12 cellular contexts compared by ENCODE assay signal in the genomic region with DNA sequence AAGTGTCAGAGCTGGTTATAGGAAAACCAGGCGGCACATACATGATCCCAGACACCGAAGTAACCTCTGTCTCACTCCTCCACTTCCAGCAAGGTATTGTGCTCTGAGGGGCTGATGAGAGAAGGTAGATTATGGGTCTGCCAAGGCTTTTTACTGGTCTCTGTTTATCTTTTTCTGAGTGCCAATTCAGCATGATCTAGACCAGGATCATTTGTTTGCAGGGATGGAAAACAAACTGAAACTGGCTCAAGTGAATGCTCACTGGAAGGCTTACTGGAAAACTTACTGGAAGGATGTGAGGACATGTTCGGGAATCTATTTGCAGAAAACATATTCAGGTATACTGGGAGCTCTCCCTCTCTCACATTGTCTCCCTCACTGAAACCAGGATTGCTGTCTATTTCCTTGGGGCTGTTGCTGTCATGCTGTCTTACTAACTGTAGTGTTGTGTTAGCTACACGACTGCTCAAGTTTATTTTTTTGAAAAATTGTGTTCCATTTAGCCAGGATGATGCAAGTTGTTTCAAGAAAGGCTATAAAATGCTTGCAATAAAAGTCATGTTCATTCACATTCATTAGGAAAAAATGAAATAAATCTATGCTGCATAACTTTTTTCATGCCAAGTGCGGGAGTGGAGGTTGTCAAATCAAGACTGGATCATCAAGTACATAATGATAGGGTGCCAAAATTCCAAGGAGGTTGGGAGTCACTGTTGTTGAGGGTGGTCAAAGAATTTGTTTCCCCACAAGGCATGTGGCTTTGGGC. TPM values are rescaled to one million over a fixed set of nuclear protein-coding genes. Genes with fewer than 3 reads are reported as not detected.
DNase-seq lines count a peak whose midpoint lies in the region; ATAC-seq and TF ChIP-seq lines count a peak whose summit lies in the region.
"Had no signal": no experiment of that assay in that cellular context is flagged by ENCODE, and none has a peak within 500 bp of the region (broad histone marks: within the 10 kb centered on the region; RNA-seq: fewer than 3 reads in every experiment).

No MANE protein-coding gene starts in this region.

- POLR2A ChIA-PET in PC-9 (lab: Charles Lee; ENCODE audit: unreplicated experiment) = interaction anchor here (0.6 kb wide), 2 partner anchors 14 to 104 kb away, joined by 6 to 7 read pairs; no protein-coding TSS in a partner anchor

- H3K79me2 ChIP-seq in PC-9 (ENCODE audit: low read depth) = no peaks in the 10 kb centered on the region

- H4K20me1 ChIP-seq in PC-9 (ENCODE audit: insufficient read depth) = no peaks in the 10 kb centered on the region

- no peaks in the 10 kb centered on the region; the same call in 1 of the 2 replicates for H3K36me3 ChIP-seq in PC-9 (ENCODE audit: low read depth)
- H3K36me3 ChIP-seq in skeletal muscle satellite cell (ENCODE audit: insufficient read depth, low read length) = no peaks in the 10 kb centered on the region

- no peaks in the 10 kb centered on the region for H3K9me2 ChIP-seq in PC-9 (ENCODE audit: insufficient read depth)

- H3F3A ChIP-seq in PC-9 (ENCODE audit: insufficient read depth, low read depth) = peaks cover 17% of the 10 kb centered on the region

- intact Hi-C loops in PC-9 (cut with micrococcal nuclease; ENCODE audit: unreplicated experiment) = no loop called here

- CTCF ChIA-PET in PC-9 (lab: Charles Lee) = no interaction called here

- DNase-seq in GM03348 (ENCODE audit: low spot score) = peak; percentile 61
- peak in 1 of 2 experiments; percentile 82 for DNase-seq in PC-9
- peak; percentile 40 for DNase-seq in fibroblast of pulmonary artery (ENCODE audit: low read depth)
- no peak for DNase-seq in nucleus accumbens (lab: John Stamatoyannopoulos, UW)
- DNase-seq in NCI-H128 (lab: John Stamatoyannopoulos, UW; ENCODE audit: unreplicated experiment) = no peak
- DNase-seq in activated CD4-positive, alpha-beta T cell treated with anti-CD3 and anti-CD28 coated beads, Interleukin-2, amount 50 U/mL, for 48 hours = no peak
- DNase-seq: activated T-cell treated with anti-CD3 and anti-CD28 coated beads for 4 hours, erythroblast, NCI-H187 treated with DMSO at 0.1 percent for 48 hours had no signal

- H3K4me3 ChIP-seq in PC-9 (no peak overlapping the region), fibroblast of pulmonary artery (replicated peaks; ENCODE audit: low read depth, low read length) (no peak overlapping the region), skeletal muscle satellite cell (ENCODE audit: low read length) (no peak overlapping the region)

- H3K9me3 ChIP-seq in PC-9 (ENCODE audit: insufficient read depth, low read depth) = peaks cover 4% of the 10 kb centered on the region; the same call in 1 of the 2 replicates
- H3K9me3 ChIP-seq in skeletal muscle satellite cell (replicated peaks; ENCODE audit: low read length) = no peaks in the 10 kb centered on the region

- H3K27me3 ChIP-seq in PC-9 (ENCODE audit: insufficient read depth, low read depth) (no peaks in the 10 kb centered on the region), skeletal muscle satellite cell (ENCODE audit: control insufficient read depth, insufficient read depth, low read length) (peaks cover 22% of the 10 kb centered on the region)

- H3K9ac ChIP-seq in skeletal muscle satellite cell (ENCODE audit: low read depth, low read length) = peak overlapping the region; percentile 26

- H2AFZ ChIP-seq in PC-9 = no peak overlapping the region

- H3K27ac ChIP-seq in PC-9 = peak overlapping the region; percentile 81

- H3K4me2 ChIP-seq in PC-9 = peak overlapping the region; percentile 17; the same call in 1 of the 2 replicates
- H3K4me2 ChIP-seq in skeletal muscle satellite cell (ENCODE audit: low read length) = peak overlapping the region; percentile 5

- TF ChIP-seq CTCF in PC-9 (conservative IDR thresholded peaks at IDR 0.05) (no peak), fibroblast of pulmonary artery (IDR thresholded peaks at IDR 0.05; ENCODE audit: low read length, missing control alignments) (no peak)

- no peak for ATAC-seq in HG03045 (IDR thresholded peaks at IDR 0.05; ENCODE audit: unreplicated experiment)
- ATAC-seq: Right ventricle myocardium inferior had no signal

- no TSS peak for BruUV-seq in PC-9 (replicated peaks; lab: Mats Ljungman, UMichigan)

- peaks cover 18% of the 10 kb centered on the region; the same call in 1 of the 2 replicates for H3K4me1 ChIP-seq in PC-9 (replicated peaks; ENCODE audit: insufficient read depth)
- H3K4me1 ChIP-seq in skeletal muscle satellite cell (ENCODE audit: control insufficient read depth, insufficient read depth, low read length) = peaks cover 16% of the 10 kb centered on the region

RNA-seq across cellular contexts. Expression of a gene that starts 37.0 kb away (rescaled TPM):
- total RNA-seq in PC-9 (2021) = 0.93 and 1.1 TPM in 2 replicates
- 0.25 and 1.7 TPM in 2 replicates for total RNA-seq in skeletal muscle satellite cell (2012; rRNA removed)

Comparison
In these comparisons a context has a peak if more than half of its experiments do, and no peak if none do; other contexts are left out.
1. DNase-seq: peak in GM03348 (single experiment) and fibroblast of pulmonary artery (single experiment); none in nucleus accumbens (0 of 56), NCI-H128 (single experiment) and activated CD4-positive, alpha-beta T cell treated with anti-CD3 and anti-CD28 coated beads, Interleukin-2, amount 50 U/mL, for 48 hours (0 of 2).